Comparison of ENCODE assay signal across 8 cellular contexts in genomic region chr12:7018350-7019042, GRCh38. TPM values are rescaled to one million over a fixed set of nuclear protein-coding genes. Genes with fewer than 3 reads are reported as not detected.
DNase-seq lines count a peak whose midpoint lies in the region; ATAC-seq and TF ChIP-seq lines count a peak whose summit lies in the region.

TSS of gene LPCAT3 (minus strand) at chr12:7018476. CDS start at chr12:7018424, 52 bp downstream.

- TF ChIP-seq CTCF in GM12873 (IDR thresholded peaks at IDR 0.05; ENCODE audit: insufficient read depth, low read depth, low read length, missing control alignments) = peak; percentile 85
- peak; percentile 71 for TF ChIP-seq CTCF in SU-DHL-6 (IDR thresholded peaks at IDR 0.05; ENCODE audit: insufficient read depth, low read length, poor library complexity, severe bottlenecking)
- TF ChIP-seq CTCF in ovary (IDR thresholded peaks at IDR 0.05) = peak; percentile 82 to 90 (median 90)
- TF ChIP-seq CTCF in thyroid gland (IDR thresholded peaks at IDR 0.05) = peak; percentile 60 to 91 (median 80)

- intact Hi-C loops in head of caudate nucleus (cut with DNase I) = loop anchor here (5.0 to 10.0 kb wide), 2 partner anchors 46 to 76 kb away; partner anchors contain the start of genes C1R, EMG1 and PHB2
- intact Hi-C loops in ovary (cut with DNase I) = loop anchor here in 1 of 4 donors (5.0 kb wide), 1 partner anchor 94 kb away; no protein-coding TSS in a partner anchor
- intact Hi-C loops in thyroid gland (cut with DNase I) = loop anchor here (5.0 kb wide), 1 partner anchor 56 kb away; no protein-coding TSS in a partner anchor

- no peaks in the 10 kb centered on the region for H3K9me3 Mint-ChIP-seq in activated naive CD8-positive, alpha-beta T cell treated with anti-CD3 and anti-CD28 coated beads, Interleukin-2, amount 10 ng/mL, durations not matched to agents 7 days and 5 days

- peaks cover 4% of the 10 kb centered on the region for H3K36me3 Mint-ChIP-seq in activated naive CD8-positive, alpha-beta T cell treated with anti-CD3 and anti-CD28 coated beads, Interleukin-2, amount 10 ng/mL, durations not matched to agents 7 days and 5 days

- no peaks in the 10 kb centered on the region for H3K9me2 ChIP-seq in SU-DHL-6 (replicated peaks; ENCODE audit: insufficient read depth, low read length)

- POLR2A ChIA-PET in activated naive CD8-positive, alpha-beta T cell treated with anti-CD3 and anti-CD28 coated beads, Interleukin-2, amount 10 ng/mL, durations not matched to agents 7 days and 5 days (lab: Charles Lee) = interaction anchor here (0.6 to 4.3 kb wide), 23 partner anchors 8 to 621 kb away, joined by 3 to 44 read pairs (median 3); partner anchors contain the start of genes C12orf57, C1RL, CDCA3 and COPS7A

- no peaks in the 10 kb centered on the region for H3F3A ChIP-seq in SU-DHL-6 (ENCODE audit: insufficient read depth)

- DNase-seq in NCI-H128 (lab: John Stamatoyannopoulos, UW; ENCODE audit: unreplicated experiment) (peak; percentile 98), head of caudate nucleus (peak; percentile 95 to 99 (median 98)), ovary (peak; percentile 97 to 99 (median 98)), thyroid gland (peak; percentile 98 to 99)
- DNase-seq in activated naive CD8-positive, alpha-beta T cell treated with anti-CD3 and anti-CD28 coated beads, Interleukin-2, amount 10 ng/mL, durations not matched to agents 7 days and 5 days = peak; percentile 99

- ATAC-seq in HG02759 (IDR thresholded peaks at IDR 0.05; ENCODE audit: unreplicated experiment) = peak; percentile 95
- peak; percentile 96 for ATAC-seq in activated naive CD8-positive, alpha-beta T cell treated with anti-CD3 and anti-CD28 coated beads, Interleukin-2, amount 10 ng/mL, durations not matched to agents 7 days and 5 days (ENCODE audit: low read depth)

- peak within 1 kb of the TSS; percentile 92 for H3K4me2 ChIP-seq in SU-DHL-6 (ENCODE audit: low read depth, low read length, poor library complexity, severe bottlenecking)

- TF ChIP-seq POLR2A in ovary (IDR thresholded peaks at IDR 0.05) (peak; percentile 78), thyroid gland (IDR thresholded peaks at IDR 0.05) (peak; percentile 72 to 86)

- H3K4me1 Mint-ChIP-seq in activated naive CD8-positive, alpha-beta T cell treated with anti-CD3 and anti-CD28 coated beads, Interleukin-2, amount 10 ng/mL, durations not matched to agents 7 days and 5 days = peaks cover 16% of the 10 kb centered on the region

- peak within 1 kb of the TSS; percentile 86 for H3K27ac ChIP-seq in SU-DHL-6 (ENCODE audit: low read depth, low read length)
- H3K27ac ChIP-seq in ovary = peak within 1 kb of the TSS; percentile 74 to 85
- peak within 1 kb of the TSS; percentile 36 to 95 (median 86) for H3K27ac ChIP-seq in thyroid gland

- peak within 1 kb of the TSS; percentile 87 for H3K27ac Mint-ChIP-seq in activated naive CD8-positive, alpha-beta T cell treated with anti-CD3 and anti-CD28 coated beads, Interleukin-2, amount 10 ng/mL, durations not matched to agents 7 days and 5 days

- H3K27me3 Mint-ChIP-seq in activated naive CD8-positive, alpha-beta T cell treated with anti-CD3 and anti-CD28 coated beads, Interleukin-2, amount 10 ng/mL, durations not matched to agents 7 days and 5 days = no peaks in the 10 kb centered on the region

- H3K79me2 ChIP-seq in SU-DHL-6 (ENCODE audit: insufficient read depth, low read length) = peaks cover 23% of the 10 kb centered on the region; the same call in 1 of the 2 replicates

- H3K9ac ChIP-seq in SU-DHL-6 (ENCODE audit: low read length) = peak within 1 kb of the TSS; percentile 90

- WGBS in ovary, 3 donors = 0% methylated on average over 67 to 77 of the region's 77 CpGs
- WGBS in thyroid gland, 2 donors = 0% methylated on average over 39 to 40 of the region's 77 CpGs

- H4K20me1 ChIP-seq in SU-DHL-6 (ENCODE audit: low read depth, low read length) = no peaks in the 10 kb centered on the region

- H3K4me1 ChIP-seq in ovary (ENCODE audit: insufficient read depth) = peaks cover 2% of the 10 kb centered on the region
- peaks cover 16 to 29% of the 10 kb centered on the region in 2 donors for H3K4me1 ChIP-seq in thyroid gland

- H3K4me3 ChIP-seq in SU-DHL-6 (ENCODE audit: insufficient read depth, low read length, poor library complexity, severe bottlenecking) (peak within 1 kb of the TSS; percentile 76), ovary (peak within 1 kb of the TSS; percentile 81), thyroid gland (replicated peaks in 1 of 3) (peak within 1 kb of the TSS; percentile 67 to 95 (median 72))

- TF ChIP-seq EP300 in ovary (IDR thresholded peaks at IDR 0.05) = peak; percentile 3

- H3K9me3 ChIP-seq in SU-DHL-6 (ENCODE audit: insufficient read depth, low read length) (no peaks in the 10 kb centered on the region), ovary (no peaks in the 10 kb centered on the region), thyroid gland (no peaks in the 10 kb centered on the region)

- H3K27me3 ChIP-seq in SU-DHL-6 (ENCODE audit: low read length) (no peaks in the 10 kb centered on the region), ovary (no peaks in the 10 kb centered on the region), thyroid gland (no peaks in the 10 kb centered on the region)

- peak within 1 kb of the TSS; percentile 96 for H2AFZ ChIP-seq in SU-DHL-6 (ENCODE audit: low read depth, low read length, severe bottlenecking)

- H3K4me3 Mint-ChIP-seq in activated naive CD8-positive, alpha-beta T cell treated with anti-CD3 and anti-CD28 coated beads, Interleukin-2, amount 10 ng/mL, durations not matched to agents 7 days and 5 days = peak within 1 kb of the TSS; percentile 98

- H3K36me3 ChIP-seq in SU-DHL-6 (ENCODE audit: low read length) = no peaks in the 10 kb centered on the region
- no peaks in the 10 kb centered on the region for H3K36me3 ChIP-seq in ovary
- no peaks in the 10 kb centered on the region for H3K36me3 ChIP-seq in thyroid gland

RNA-seq across cellular contexts. Expression of gene LPCAT3, which starts in this region (rescaled TPM):
- 10 to 100 TPM; 30.3 to 33.9 TPM for total RNA-seq in activated naive CD8-positive, alpha-beta T cell treated with anti-CD3 and anti-CD28 coated beads, Interleukin-2, amount 10 ng/mL, durations not matched to agents 7 days and 5 days
- total RNA-seq in ovary (10 to 100 TPM; 15.5 to 51.2 (median 39.5) TPM), thyroid gland (10 to 100 TPM; 45.1 to 68.4 (median 58.5) TPM)
- polyA plus RNA-seq in ovary = 10 to 100 TPM; 22.5 to 44.0 TPM

Comparison
In these comparisons a context has a peak if more than half of its experiments do, and no peak if none do; other contexts are left out.
1. Peak in every context shown above with its lines: DNase-seq, ATAC-seq, H3K4me3 ChIP-seq and H3K27ac ChIP-seq.